Comparison of ENCODE assay signal across 1 cellular context in the genomic region with DNA sequence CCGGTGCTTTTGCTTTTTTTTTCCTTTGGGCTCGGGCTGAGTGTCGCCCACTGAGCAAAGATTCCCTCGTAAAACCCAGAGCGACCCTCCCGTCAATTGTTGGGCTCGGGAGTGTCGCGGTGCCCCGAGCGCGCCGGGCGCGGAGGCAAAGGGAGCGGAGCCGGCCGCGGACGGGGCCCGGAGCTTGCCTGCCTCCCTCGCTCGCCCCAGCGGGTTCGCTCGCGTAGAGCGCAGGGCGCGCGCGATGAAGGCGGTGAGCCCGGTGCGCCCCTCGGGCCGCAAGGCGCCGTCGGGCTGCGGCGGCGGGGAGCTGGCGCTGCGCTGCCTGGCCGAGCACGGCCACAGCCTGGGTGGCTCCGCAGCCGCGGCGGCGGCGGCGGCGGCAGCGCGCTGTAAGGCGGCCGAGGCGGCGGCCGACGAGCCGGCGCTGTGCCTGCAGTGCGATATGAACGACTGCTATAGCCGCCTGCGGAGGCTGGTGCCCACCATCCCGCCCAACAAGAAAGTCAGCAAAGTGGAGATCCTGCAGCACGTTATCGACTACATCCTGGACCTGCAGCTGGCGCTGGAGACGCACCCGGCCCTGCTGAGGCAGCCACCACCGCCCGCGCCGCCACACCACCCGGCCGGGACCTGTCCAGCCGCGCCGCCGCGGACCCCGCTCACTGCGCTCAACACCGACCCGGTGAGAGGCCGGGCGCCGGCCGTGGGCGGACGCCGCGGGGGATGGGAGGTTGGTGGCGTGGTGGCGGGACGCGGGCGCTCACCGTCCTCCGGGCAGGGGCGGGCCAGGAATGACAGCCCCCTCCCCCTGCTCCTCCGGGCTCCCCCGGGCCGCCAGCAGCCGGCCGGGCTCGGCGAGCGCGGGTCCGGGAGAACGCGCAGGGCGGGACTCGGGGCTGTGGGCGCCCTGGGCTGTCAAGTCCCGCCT.
TF ChIP-seq lines count a peak whose summit lies in the region.

No MANE protein-coding gene starts in this region.

TF ChIP-seq in HepG2, 621 proteins besides CTCF, POLR2A, EP300 and RAD21 (continued from another document):
- TF ChIP-seq, protein P1, sequence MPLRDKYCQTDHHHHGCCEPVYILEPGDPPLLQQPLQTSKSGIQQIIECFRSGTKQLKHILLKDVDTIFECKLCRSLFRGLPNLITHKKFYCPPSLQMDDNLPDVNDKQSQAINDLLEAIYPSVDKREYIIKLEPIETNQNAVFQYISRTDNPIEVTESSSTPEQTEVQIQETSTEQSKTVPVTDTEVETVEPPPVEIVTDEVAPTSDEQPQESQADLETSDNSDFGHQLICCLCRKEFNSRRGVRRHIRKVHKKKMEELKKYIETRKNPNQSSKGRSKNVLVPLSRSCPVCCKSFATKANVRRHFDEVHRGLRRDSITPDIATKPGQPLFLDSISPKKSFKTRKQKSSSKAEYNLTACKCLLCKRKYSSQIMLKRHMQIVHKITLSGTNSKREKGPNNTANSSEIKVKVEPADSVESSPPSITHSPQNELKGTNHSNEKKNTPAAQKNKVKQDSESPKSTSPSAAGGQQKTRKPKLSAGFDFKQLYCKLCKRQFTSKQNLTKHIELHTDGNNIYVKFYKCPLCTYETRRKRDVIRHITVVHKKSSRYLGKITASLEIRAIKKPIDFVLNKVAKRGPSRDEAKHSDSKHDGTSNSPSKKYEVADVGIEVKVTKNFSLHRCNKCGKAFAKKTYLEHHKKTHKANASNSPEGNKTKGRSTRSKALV (CRISPR knock-in tag; IDR thresholded peaks at IDR 0.05) = 0 out of 2 replicates have a peak, but pooled peaks have one; percentile 20
- TF ChIP-seq, protein P2, sequence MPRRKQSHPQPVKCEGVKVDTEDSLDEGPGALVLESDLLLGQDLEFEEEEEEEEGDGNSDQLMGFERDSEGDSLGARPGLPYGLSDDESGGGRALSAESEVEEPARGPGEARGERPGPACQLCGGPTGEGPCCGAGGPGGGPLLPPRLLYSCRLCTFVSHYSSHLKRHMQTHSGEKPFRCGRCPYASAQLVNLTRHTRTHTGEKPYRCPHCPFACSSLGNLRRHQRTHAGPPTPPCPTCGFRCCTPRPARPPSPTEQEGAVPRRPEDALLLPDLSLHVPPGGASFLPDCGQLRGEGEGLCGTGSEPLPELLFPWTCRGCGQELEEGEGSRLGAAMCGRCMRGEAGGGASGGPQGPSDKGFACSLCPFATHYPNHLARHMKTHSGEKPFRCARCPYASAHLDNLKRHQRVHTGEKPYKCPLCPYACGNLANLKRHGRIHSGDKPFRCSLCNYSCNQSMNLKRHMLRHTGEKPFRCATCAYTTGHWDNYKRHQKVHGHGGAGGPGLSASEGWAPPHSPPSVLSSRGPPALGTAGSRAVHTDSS (CRISPR knock-in tag; conservative IDR thresholded peaks at IDR 0.05) = 0 out of 2 replicates have a peak, but pooled peaks have one; percentile 13
- TF ChIP-seq, protein P3, sequence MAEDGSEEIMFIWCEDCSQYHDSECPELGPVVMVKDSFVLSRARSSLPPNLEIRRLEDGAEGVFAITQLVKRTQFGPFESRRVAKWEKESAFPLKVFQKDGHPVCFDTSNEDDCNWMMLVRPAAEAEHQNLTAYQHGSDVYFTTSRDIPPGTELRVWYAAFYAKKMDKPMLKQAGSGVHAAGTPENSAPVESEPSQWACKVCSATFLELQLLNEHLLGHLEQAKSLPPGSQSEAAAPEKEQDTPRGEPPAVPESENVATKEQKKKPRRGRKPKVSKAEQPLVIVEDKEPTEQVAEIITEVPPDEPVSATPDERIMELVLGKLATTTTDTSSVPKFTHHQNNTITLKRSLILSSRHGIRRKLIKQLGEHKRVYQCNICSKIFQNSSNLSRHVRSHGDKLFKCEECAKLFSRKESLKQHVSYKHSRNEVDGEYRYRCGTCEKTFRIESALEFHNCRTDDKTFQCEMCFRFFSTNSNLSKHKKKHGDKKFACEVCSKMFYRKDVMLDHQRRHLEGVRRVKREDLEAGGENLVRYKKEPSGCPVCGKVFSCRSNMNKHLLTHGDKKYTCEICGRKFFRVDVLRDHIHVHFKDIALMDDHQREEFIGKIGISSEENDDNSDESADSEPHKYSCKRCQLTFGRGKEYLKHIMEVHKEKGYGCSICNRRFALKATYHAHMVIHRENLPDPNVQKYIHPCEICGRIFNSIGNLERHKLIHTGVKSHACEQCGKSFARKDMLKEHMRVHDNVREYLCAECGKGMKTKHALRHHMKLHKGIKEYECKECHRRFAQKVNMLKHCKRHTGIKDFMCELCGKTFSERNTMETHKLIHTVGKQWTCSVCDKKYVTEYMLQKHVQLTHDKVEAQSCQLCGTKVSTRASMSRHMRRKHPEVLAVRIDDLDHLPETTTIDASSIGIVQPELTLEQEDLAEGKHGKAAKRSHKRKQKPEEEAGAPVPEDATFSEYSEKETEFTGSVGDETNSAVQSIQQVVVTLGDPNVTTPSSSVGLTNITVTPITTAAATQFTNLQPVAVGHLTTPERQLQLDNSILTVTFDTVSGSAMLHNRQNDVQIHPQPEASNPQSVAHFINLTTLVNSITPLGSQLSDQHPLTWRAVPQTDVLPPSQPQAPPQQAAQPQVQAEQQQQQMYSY (CRISPR knock-in tag; IDR thresholded peaks at IDR 0.05) = peak; percentile 43; the same call in 1 of the 2 replicates
- TF ChIP-seq, protein P4, sequence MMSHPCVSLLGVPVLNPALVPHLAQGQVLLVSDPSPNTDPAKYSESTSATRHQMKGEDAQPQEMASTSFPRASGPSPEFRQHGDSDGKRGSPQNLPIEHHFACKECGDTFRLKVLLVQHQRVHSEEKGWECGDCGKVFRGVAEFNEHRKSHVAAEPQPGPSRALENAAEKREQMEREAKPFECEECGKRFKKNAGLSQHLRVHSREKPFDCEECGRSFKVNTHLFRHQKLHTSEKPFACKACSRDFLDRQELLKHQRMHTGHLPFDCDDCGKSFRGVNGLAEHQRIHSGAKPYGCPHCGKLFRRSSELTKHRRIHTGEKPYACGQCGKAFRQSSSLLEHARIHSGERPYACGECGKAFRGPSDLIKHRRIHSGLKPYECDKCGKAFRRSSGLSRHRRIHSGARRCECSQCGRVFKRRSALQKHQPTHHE (CRISPR knock-in tag; IDR thresholded peaks at IDR 0.05; ENCODE audit: borderline replicate concordance) = no peak
- peak; percentile 39; the same call in 1 of the 2 replicates for TF ChIP-seq GFI1 (CRISPR knock-in tag; IDR thresholded peaks at IDR 0.05; ENCODE audit: borderline replicate concordance)
- no peak for TF ChIP-seq KDM1A (CRISPR knock-in tag; IDR thresholded peaks at IDR 0.05)
- no peak; the same call in 1 of the 2 replicates for TF ChIP-seq ZNF367 (CRISPR knock-in tag; IDR thresholded peaks at IDR 0.05; ENCODE audit: borderline replicate concordance)
